28 cellular contexts compared by ENCODE assay signal in genomic region chr4:152185786-152186540, GRCh38.
A peak's percentile ranks its signal among the peaks of the same experiment; 100 is the strongest.
DNase-seq lines count a peak whose midpoint lies in the region; ATAC-seq and TF ChIP-seq lines count a peak whose summit lies in the region.
"Had no signal": no experiment of that assay in that cellular context is flagged by ENCODE, and none has a peak within 500 bp of the region (broad histone marks: within the 10 kb centered on the region; RNA-seq: fewer than 3 reads in every experiment).

No MANE protein-coding gene starts in this region.

- in situ Hi-C loops in mammary epithelial cell (cut with MboI; ENCODE audit: low sequenced_read_pairs in 2 of 2) = no loop called here

- H3K9me3 Mint-ChIP-seq in type B pancreatic cell = peaks cover 3% of the 10 kb centered on the region
- H3K9me3 Mint-ChIP-seq: CD4-positive, alpha-beta T cell; stimulated activated naive CD8-positive, alpha-beta T cell treated with anti-CD3 and anti-CD28 coated beads, Interleukin-15, Interleukin-2, amounts not matched to agents 100 ng/mL and 50 ng/mL, for 24 hours had no signal

- H3K4me1 ChIP-seq in mammary epithelial cell (ENCODE audit: insufficient read depth, low read length) (no peaks in the 10 kb centered on the region), neuronal stem cell (ENCODE audit: control insufficient read depth in 2 of 2, insufficient read depth in 1 of 2, low read depth in 1 of 2, low read length in 2 of 2) (peaks cover 4 to 8% of the 10 kb centered on the region in 2 donors), testis (no peaks in the 10 kb centered on the region)
- H3K4me1 ChIP-seq: colonic mucosa, esophagus squamous epithelium, upper lobe of left lung had no signal

- H3K27me3 Mint-ChIP-seq in type B pancreatic cell = peaks cover 11% of the 10 kb centered on the region
- H3K27me3 Mint-ChIP-seq: activated T-cell treated with anti-CD3 and anti-CD28 coated beads, Interleukin-2, amount 50 U/mL, for 24 hours; CD4-positive, alpha-beta T cell; IgD-negative memory B cell; stimulated activated naive CD8-positive, alpha-beta T cell treated with anti-CD3 and anti-CD28 coated beads, Interleukin-15, Interleukin-2, amounts not matched to agents 100 ng/mL and 50 ng/mL, for 24 hours had no signal

- H3K27ac ChIP-seq in HL-60 (replicated peaks) (no peak overlapping the region), mammary epithelial cell (ENCODE audit: insufficient read depth, low read depth, low read length) (no peak overlapping the region), neuronal stem cell (replicated peaks; ENCODE audit: low read length) (no peak overlapping the region), testis (no peak overlapping the region)
- H3K27ac ChIP-seq: brain microvascular endothelial cell, colonic mucosa, esophagus squamous epithelium, PC-9, upper lobe of left lung had no signal

- H3K79me1 ChIP-seq in neuronal stem cell (ENCODE audit: low read depth, low read length) = no peaks in the 10 kb centered on the region

- TF ChIP-seq CTCF in HL-60 (IDR thresholded peaks at IDR 0.05; ENCODE audit: insufficient read depth, low read length) (no peak), NB4 (IDR thresholded peaks at IDR 0.05; ENCODE audit: low read depth, low read length) (no peak), mammary epithelial cell (conservative IDR thresholded peaks at IDR 0.05 in 1 of 2, IDR thresholded peaks at IDR 0.05 in 1 of 2; ENCODE audit: extremely low read depth in 1 of 2, insufficient read depth in 1 of 2, low read depth in 1 of 2, low read length in 2 of 2) (no peak), testis (IDR thresholded peaks at IDR 0.05) (no peak), type B pancreatic cell (conservative IDR thresholded peaks at IDR 0.05) (no peak)

- no TSS peak for BruUV-seq in mammary epithelial cell (replicated peaks; lab: Mats Ljungman, UMichigan)

- CTCF ChIA-PET in mammary epithelial cell (lab: Charles Lee; ENCODE audit: low non-redundant PET) = no interaction called here

- H3K4me3 ChIP-seq in HL-60 (replicated peaks; ENCODE audit: insufficient read depth, low read length) = no peak overlapping the region
- H3K4me3 ChIP-seq in NB4 (ENCODE audit: low read depth, low read length) = no peak overlapping the region
- no peak overlapping the region for H3K4me3 ChIP-seq in mammary epithelial cell (replicated peaks in 1 of 3; ENCODE audit: insufficient read depth in 1 of 3, low read depth in 2 of 3, low read length in 3 of 3)
- no peak overlapping the region for H3K4me3 ChIP-seq in neuronal stem cell (ENCODE audit: low read length in 2 of 2)
- H3K4me3 ChIP-seq in testis = no peak overlapping the region
- H3K4me3 ChIP-seq: colonic mucosa, esophagus squamous epithelium, PC-9, upper lobe of left lung had no signal

- H4K91ac ChIP-seq in neuronal stem cell (ENCODE audit: low read depth, low read length, poor library complexity) = no peak overlapping the region

- H2AK5ac ChIP-seq in neuronal stem cell (ENCODE audit: low read depth, low read length) = no peak overlapping the region

- peak; percentile 60 to 62 for DNase-seq in HL-60 (ENCODE audit: low read depth in 1 of 2, low spot score in 1 of 2)
- DNase-seq in NB4 (ENCODE audit: low read depth) = peak; percentile 74
- DNase-seq in mammary epithelial cell = peak; percentile 28
- DNase-seq in renal cortical epithelial cell (ENCODE audit: low read depth) = peak; percentile 11
- no peak for DNase-seq in neuronal stem cell (ENCODE audit: low spot score)
- no peak for DNase-seq in testis
- no peak for DNase-seq in type B pancreatic cell (ENCODE audit: extremely low spot score, unreplicated experiment)
- DNase-seq: activated naive CD4-positive, alpha-beta T cell; activated T-cell treated with anti-CD3 and anti-CD28 coated beads, Interleukin-2, amount 50 U/mL, for 24 hours; brain microvascular endothelial cell; CD4-positive, alpha-beta T cell; colonic mucosa; DMS 273 treated with DMSO at 0.1 percent for 48 hours; endodermal cell; esophagus squamous epithelium; left ventricle myocardium superior; NCI-H2029; NCI-H345; PC-9; posterior cingulate gyrus; SHP77; T-helper 1 cell; upper lobe of left lung had no signal

- no peak for ATAC-seq in GM18861 (IDR thresholded peaks at IDR 0.05; ENCODE audit: unreplicated experiment)
- ATAC-seq: left ventricle myocardium superior, sciatic nerve had no signal

- dilution Hi-C loops in mammary epithelial cell (cut with HindIII; ENCODE audit: low sequenced_read_pairs) = no loop called here

- H3K36me3 Mint-ChIP-seq in type B pancreatic cell = no peaks in the 10 kb centered on the region
- H3K36me3 Mint-ChIP-seq: IgD-negative memory B cell, mesothelial cell of epicardium had no signal

- intact Hi-C loops in mammary epithelial cell (cut with micrococcal nuclease) = no loop called here
- intact Hi-C loops in testis (cut with DNase I; ENCODE audit: low total_unique reads) = loop anchor here (10.0 kb wide), 1 partner anchor 59 kb away; no protein-coding TSS in a partner anchor

- no peak overlapping the region for H3K4me3 Mint-ChIP-seq in type B pancreatic cell
- H3K4me3 Mint-ChIP-seq: activated T-cell treated with anti-CD3 and anti-CD28 coated beads, Interleukin-2, amount 50 U/mL, for 24 hours; CD4-positive, alpha-beta T cell; endodermal cell; IgD-negative memory B cell; mesothelial cell of epicardium; stimulated activated naive CD8-positive, alpha-beta T cell treated with anti-CD3 and anti-CD28 coated beads, Interleukin-15, Interleukin-2, amounts not matched to agents 100 ng/mL and 50 ng/mL, for 24 hours had no signal

- H3K27ac Mint-ChIP-seq in type B pancreatic cell = no peak overlapping the region
- H3K27ac Mint-ChIP-seq: activated T-cell treated with anti-CD3 and anti-CD28 coated beads, Interleukin-2, amount 50 U/mL, for 24 hours; CD4-positive, alpha-beta T cell; endodermal cell; IgD-negative memory B cell; mesothelial cell of epicardium; stimulated activated naive CD8-positive, alpha-beta T cell treated with anti-CD3 and anti-CD28 coated beads, Interleukin-15, Interleukin-2, amounts not matched to agents 100 ng/mL and 50 ng/mL, for 24 hours had no signal

- H4K20me1 ChIP-seq in mammary epithelial cell (ENCODE audit: insufficient read depth, low read length) = no peaks in the 10 kb centered on the region

- TF ChIP-seq POLR2A in NB4 (IDR thresholded peaks at IDR 0.05; ENCODE audit: extremely low read depth, insufficient read length) = no peak
- TF ChIP-seq POLR2A in testis (IDR thresholded peaks at IDR 0.05) = no peak

- no peak overlapping the region for H3K4ac ChIP-seq in neuronal stem cell (ENCODE audit: low read length)

- no peak overlapping the region for H3K14ac ChIP-seq in neuronal stem cell (ENCODE audit: low read length)

- H2BK5ac ChIP-seq in neuronal stem cell (ENCODE audit: low read length) = no peak overlapping the region

- H3K9me3 ChIP-seq in mammary epithelial cell (replicated peaks; ENCODE audit: insufficient read depth, low read length) = no peaks in the 10 kb centered on the region
- H3K9me3 ChIP-seq in neuronal stem cell (replicated peaks in 1 of 2; ENCODE audit: control insufficient read depth in 2 of 2, insufficient read depth in 1 of 2, low read depth in 1 of 2, low read length in 2 of 2) = no peaks in the 10 kb centered on the region
- no peaks in the 10 kb centered on the region for H3K9me3 ChIP-seq in testis
- H3K9me3 ChIP-seq: colonic mucosa, esophagus squamous epithelium, upper lobe of left lung had no signal

- H2AFZ ChIP-seq in mammary epithelial cell (ENCODE audit: low read depth, low read length) = no peak overlapping the region
- H2AFZ ChIP-seq in neuronal stem cell (ENCODE audit: low read length) = no peak overlapping the region
- H2AFZ ChIP-seq: PC-9 had no signal

- H2BK15ac ChIP-seq in neuronal stem cell (ENCODE audit: low read length) = no peak overlapping the region

- no peak overlapping the region for H3K23ac ChIP-seq in neuronal stem cell (ENCODE audit: low read depth, low read length, poor library complexity)

- H3K4me2 ChIP-seq in mammary epithelial cell (ENCODE audit: insufficient read depth, low read depth, low read length) = no peak overlapping the region
- no peak overlapping the region for H3K4me2 ChIP-seq in neuronal stem cell (ENCODE audit: insufficient read depth, low read length, poor library complexity, severe bottlenecking)
- H3K4me2 ChIP-seq: PC-9 had no signal

- H3K9ac ChIP-seq in mammary epithelial cell (ENCODE audit: insufficient read depth, low read length) (no peak overlapping the region), neuronal stem cell (ENCODE audit: low read depth, low read length, poor library complexity) (no peak overlapping the region)

- no peaks in the 10 kb centered on the region for H3K4me1 Mint-ChIP-seq in type B pancreatic cell (ENCODE audit: unreplicated experiment)
- H3K4me1 Mint-ChIP-seq: endodermal cell had no signal

- H3K18ac ChIP-seq in neuronal stem cell (ENCODE audit: low read length) = no peak overlapping the region

- no peaks in the 10 kb centered on the region for H3K27me3 ChIP-seq in HL-60 (ENCODE audit: insufficient read depth, poor library complexity, severe bottlenecking)
- no peaks in the 10 kb centered on the region for H3K27me3 ChIP-seq in mammary epithelial cell (ENCODE audit: insufficient read depth, low read length)
- no peaks in the 10 kb centered on the region for H3K27me3 ChIP-seq in neuronal stem cell (ENCODE audit: control insufficient read depth in 3 of 3, insufficient read depth in 3 of 3, low read depth in 1 of 3, low read length in 3 of 3)
- H3K27me3 ChIP-seq in testis = no peaks in the 10 kb centered on the region
- H3K27me3 ChIP-seq: brain microvascular endothelial cell, colonic mucosa, esophagus squamous epithelium, upper lobe of left lung had no signal

- H3K79me2 ChIP-seq in mammary epithelial cell (ENCODE audit: insufficient read depth, low read length) = no peaks in the 10 kb centered on the region

- 75% methylated on average over 7 of the region's 8 CpGs for WGBS in mammary epithelial cell (ENCODE audit: low coverage, missing lambda C conversion rate)
- no CpG with 5 or more reads among the region's 8 CpGs for WGBS in neuronal stem cell (ENCODE audit: extremely low coverage in 2 of 2, insufficient read length in 2 of 2, insufficient replicate concordance in 1 of 2), 2 donors
- WGBS in testis, 2 donors = 86 to 95% methylated on average over 8 of the region's 8 CpGs

- no peak overlapping the region for H4K8ac ChIP-seq in neuronal stem cell (ENCODE audit: low read depth, low read length)

- no peak overlapping the region for H2BK120ac ChIP-seq in neuronal stem cell (ENCODE audit: low read depth, low read length)

- H3K36me3 ChIP-seq in mammary epithelial cell (ENCODE audit: insufficient read depth, low read length) (no peaks in the 10 kb centered on the region), neuronal stem cell (replicated peaks in 1 of 2; ENCODE audit: control insufficient read depth in 2 of 2, insufficient read depth in 2 of 2, low read length in 2 of 2) (no peaks in the 10 kb centered on the region), testis (ENCODE audit: low read depth, missing control alignments) (no peaks in the 10 kb centered on the region)
- H3K36me3 ChIP-seq: brain microvascular endothelial cell, colonic mucosa, esophagus squamous epithelium, upper lobe of left lung had no signal

- no peak overlapping the region for H2BK12ac ChIP-seq in neuronal stem cell (ENCODE audit: low read length)

Comparison
In these comparisons a context has a peak if more than half of its experiments do, and no peak if none do; other contexts are left out.
1. DNase-seq: peak in HL-60 (2 of 2), NB4 (single experiment), mammary epithelial cell (single experiment) and renal cortical epithelial cell (single experiment); none in neuronal stem cell (single experiment), testis (single experiment) and type B pancreatic cell (single experiment).